In genomic region chrX:70468709-70469108, GRCh38 we compare ENCODE assay signal across 9 cellular contexts. TPM values are rescaled to one million over a fixed set of nuclear protein-coding genes. Genes with fewer than 3 reads are reported as not detected.
"Had no signal": no experiment of that assay in that cellular context is flagged by ENCODE, and none has a peak within 500 bp of the region (broad histone marks: within the 10 kb centered on the region; RNA-seq: fewer than 3 reads in every experiment).

No MANE protein-coding gene starts in this region.

- H3K4me3 Mint-ChIP-seq: IgD-negative memory B cell had no signal

- ATAC-seq: K562 had no signal

- DNase-seq: IMR-90, KBM-7, KG1 had no signal

- H3K4me2 ChIP-seq: KMS-11 had no signal

- H3K4me3 ChIP-seq: K562 had no signal

- H3K9me3 Mint-ChIP-seq: IgD-negative memory B cell had no signal

- H3K27ac ChIP-seq: HL-60, KMS-11 had no signal

- H3K27ac Mint-ChIP-seq: IgD-negative memory B cell had no signal

- H3K9ac ChIP-seq: KMS-11 had no signal

- FAIRE-seq: HTR-8/SVneo, K562 had no signal

- H3K27me3 Mint-ChIP-seq: IgD-negative memory B cell had no signal

RNA-seq across cellular contexts. Expression of gene GDPD2, which starts 45.6 kb away (rescaled TPM):
- total RNA-seq: HT-29, IMR-90, K562 had no signal
- polyA plus RNA-seq: IgD-negative memory B cell, IMR-90, K562 had no signal
